8 cellular contexts compared by ENCODE assay signal in the genomic region with DNA sequence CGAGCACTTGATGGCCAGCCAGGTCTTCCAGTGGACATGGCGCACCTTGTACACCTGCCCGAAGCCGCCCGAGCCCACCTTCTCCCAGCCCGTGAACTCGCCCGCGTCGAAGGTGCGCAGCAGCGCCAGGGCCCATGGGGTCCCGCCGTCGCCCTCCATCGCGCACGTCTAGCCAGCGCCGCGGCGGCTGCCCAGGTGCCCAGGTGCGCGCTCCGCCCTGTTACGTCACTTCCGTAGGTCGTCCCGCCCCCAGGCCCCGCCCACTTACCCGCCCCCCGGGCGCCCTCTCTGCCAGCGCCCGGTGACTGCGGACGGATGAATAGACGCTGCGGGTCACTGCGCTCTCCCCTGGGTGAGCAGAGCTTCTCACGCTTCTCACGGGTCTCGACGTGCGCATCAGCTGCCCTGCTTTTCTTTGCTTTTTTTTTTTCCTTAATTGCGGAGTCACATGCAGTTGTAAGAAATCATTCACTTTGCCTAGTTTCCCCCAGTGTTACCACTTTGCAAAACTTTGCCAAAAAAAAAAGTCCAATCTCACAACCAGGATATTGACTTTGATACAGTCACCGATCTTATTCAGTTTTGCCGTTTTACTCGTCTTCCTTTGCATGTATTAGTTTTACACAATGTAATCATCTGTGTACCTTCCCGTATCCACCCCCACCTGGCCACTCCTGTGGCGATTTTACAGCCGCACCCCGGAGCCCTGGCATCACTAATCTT. TPM values are rescaled to one million over a fixed set of nuclear protein-coding genes. Genes with fewer than 3 reads are reported as not detected.
DNase-seq lines count a peak whose midpoint lies in the region; ATAC-seq lines count a peak whose summit lies in the region.

TSS of gene RIPK4 (minus strand) at position 170 of the 723 bp plus-strand sequence. CDS start at position 159, 11 bp downstream.

- peaks cover 47% of the 10 kb centered on the region for H3K4me1 ChIP-seq in ectodermal cell (ENCODE audit: control insufficient read depth, insufficient read depth, low read length)
- peaks cover 25 to 38% of the 10 kb centered on the region in 2 donors for H3K4me1 ChIP-seq in mucosa of rectum (ENCODE audit: control insufficient read depth in 2 of 2, insufficient read depth in 2 of 2, low read length in 2 of 2)

- H3K9me3 Mint-ChIP-seq in stimulated activated naive B cell treated with anti-CD40 and anti-IgM and Interleukin-4, amounts not matched to agents 10 μg/mL and 1 μg/mL and 100 μg/mL, for 72 hours = peaks cover 0 to 3% of the 10 kb centered on the region in 2 donors

- peak within 1 kb of the TSS; percentile 56 for H3K4me3 ChIP-seq in ectodermal cell (ENCODE audit: insufficient read depth, low read depth, low read length)
- H3K4me3 ChIP-seq in mucosa of rectum (ENCODE audit: low read length in 2 of 2) = peak within 1 kb of the TSS; percentile 73 to 75

- no peaks in the 10 kb centered on the region for H3K9me3 ChIP-seq in ectodermal cell (ENCODE audit: control insufficient read depth, low read length)
- no peaks in the 10 kb centered on the region for H3K9me3 ChIP-seq in mucosa of rectum (ENCODE audit: control insufficient read depth in 2 of 2, low read length in 2 of 2)

- H3K36me3 Mint-ChIP-seq in stimulated activated naive B cell treated with anti-CD40 and anti-IgM and Interleukin-4, amounts not matched to agents 10 μg/mL and 1 μg/mL and 100 μg/mL, for 72 hours = peaks cover 0 to 4% of the 10 kb centered on the region in 2 donors

- H3K27me3 ChIP-seq in ectodermal cell (ENCODE audit: control insufficient read depth, insufficient read depth, low read length, poor library complexity, severe bottlenecking) = peaks cover 94% of the 10 kb centered on the region
- H3K27me3 ChIP-seq in mucosa of rectum (ENCODE audit: control insufficient read depth in 2 of 2, insufficient read depth in 2 of 2, low read length in 2 of 2) = peaks cover 22 to 35% of the 10 kb centered on the region in 2 donors

- peak within 1 kb of the TSS; percentile 74 to 80 for H3K9ac ChIP-seq in mucosa of rectum (ENCODE audit: low read depth in 1 of 2, low read length in 2 of 2)

- peaks cover 76 to 91% of the 10 kb centered on the region in 2 donors for H3K27me3 Mint-ChIP-seq in stimulated activated naive B cell treated with anti-CD40 and anti-IgM and Interleukin-4, amounts not matched to agents 10 μg/mL and 1 μg/mL and 100 μg/mL, for 72 hours

- H3K4me1 Mint-ChIP-seq in stimulated activated naive B cell treated with anti-CD40 and anti-IgM and Interleukin-4, amounts not matched to agents 10 μg/mL and 1 μg/mL and 100 μg/mL, for 72 hours = peaks cover 20 to 39% of the 10 kb centered on the region in 2 donors

- no peak within 1 kb of the TSS for H3K27ac ChIP-seq in ectodermal cell (ENCODE audit: insufficient read depth, low read depth, low read length, poor library complexity, severe bottlenecking)
- H3K27ac ChIP-seq in mucosa of rectum (ENCODE audit: low read depth in 2 of 2, low read length in 2 of 2) = peak within 1 kb of the TSS; percentile 75 to 79

- H3K36me3 ChIP-seq in ectodermal cell (ENCODE audit: control insufficient read depth, insufficient read depth, low read length) (no peaks in the 10 kb centered on the region), mucosa of rectum (ENCODE audit: control insufficient read depth in 2 of 2, insufficient read depth in 2 of 2, low read length in 2 of 2) (no peaks in the 10 kb centered on the region)

- peak within 1 kb of the TSS; percentile 65 to 82 for H3K4me3 Mint-ChIP-seq in stimulated activated naive B cell treated with anti-CD40 and anti-IgM and Interleukin-4, amounts not matched to agents 10 μg/mL and 1 μg/mL and 100 μg/mL, for 72 hours

- peak; percentile 84 for DNase-seq in NCI-H146 (lab: John Stamatoyannopoulos, UW)
- DNase-seq in activated CD4-positive, alpha-beta T cell treated with anti-CD3 and anti-CD28 coated beads for 4 hours = peak; percentile 60
- peak; percentile 31 for DNase-seq in stimulated activated naive B cell treated with anti-CD40 and anti-IgM and Interleukin-4, amounts not matched to agents 10 μg/mL and 1 μg/mL and 100 μg/mL, for 72 hours

- ATAC-seq in GM18502 (IDR thresholded peaks at IDR 0.05; ENCODE audit: poor library complexity, unreplicated experiment) = peak; percentile 59
- peak; percentile 72 to 86 for ATAC-seq in stimulated activated naive B cell treated with anti-CD40 and anti-IgM and Interleukin-4, amounts not matched to agents 10 μg/mL and 1 μg/mL and 100 μg/mL, for 72 hours (replicated peaks)
- no peak for ATAC-seq in GM21515 (IDR thresholded peaks at IDR 0.05; ENCODE audit: unreplicated experiment)
- no peak for ATAC-seq in GM21717 (IDR thresholded peaks at IDR 0.05; ENCODE audit: unreplicated experiment)

- H3K27ac Mint-ChIP-seq in stimulated activated naive B cell treated with anti-CD40 and anti-IgM and Interleukin-4, amounts not matched to agents 10 μg/mL and 1 μg/mL and 100 μg/mL, for 72 hours = peak within 1 kb of the TSS; percentile 83

- 0 to 1% methylated on average over 51 to 53 of the region's 53 CpGs for whole genome bisulfite sequencing in ectodermal cell, 2 experiments

RNA-seq across cellular contexts. Expression of gene RIPK4, which starts in this region (rescaled TPM):
- 3.4 TPM for polyA plus RNA-seq in ectodermal cell (2013, experiment 1 of 4)
- polyA plus RNA-seq in ectodermal cell (2013, experiment 2 of 4) = 3.1 TPM
- polyA plus RNA-seq in ectodermal cell (2013, experiment 3 of 4) = 2.2 TPM
- 2.9 TPM for polyA plus RNA-seq in ectodermal cell (2013, experiment 4 of 4)

Comparison
In these comparisons a context has a peak if more than half of its experiments do, and no peak if none do; other contexts are left out.
1. ATAC-seq: peak in GM18502 (single experiment) and stimulated activated naive B cell treated with anti-CD40 and anti-IgM and Interleukin-4, amounts not matched to agents 10 μg/mL and 1 μg/mL and 100 μg/mL, for 72 hours (2 of 2); none in GM21515 (single experiment) and GM21717 (single experiment).
2. DNase-seq: peak in every context shown above with its lines; median percentile 84 in NCI-H146; 60 in activated CD4-positive, alpha-beta T cell treated with anti-CD3 and anti-CD28 coated beads for 4 hours; 31 in stimulated activated naive B cell treated with anti-CD40 and anti-IgM and Interleukin-4, amounts not matched to agents 10 μg/mL and 1 μg/mL and 100 μg/mL, for 72 hours.